Comparison of ENCODE assay signal across 1 cellular context in the genomic region with DNA sequence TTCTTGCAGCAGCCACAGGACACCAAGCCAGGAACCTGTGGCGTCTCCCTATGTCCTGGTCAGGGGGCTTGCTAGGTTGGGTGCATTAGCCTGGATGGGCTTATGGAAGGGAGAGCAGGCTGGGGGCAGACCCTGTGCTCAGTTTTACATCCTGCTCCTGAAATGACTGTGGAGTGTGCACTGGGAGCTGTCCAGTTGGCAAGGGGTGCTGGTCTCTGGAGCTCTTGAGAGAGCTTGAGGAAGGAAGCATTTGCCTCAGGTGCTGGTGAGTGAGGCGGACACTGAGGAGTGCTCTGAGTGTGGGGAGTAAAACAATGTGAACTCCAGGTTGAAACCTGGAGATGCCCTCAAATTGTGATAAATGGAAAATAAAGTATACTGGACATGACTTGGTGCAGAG.
TF ChIP-seq lines count a peak whose summit lies in the region.

No MANE protein-coding gene starts in this region.

TF ChIP-seq in WTC11, 78 proteins besides CTCF, POLR2A, EP300 and RAD21:
- TF ChIP-seq, protein P1, sequence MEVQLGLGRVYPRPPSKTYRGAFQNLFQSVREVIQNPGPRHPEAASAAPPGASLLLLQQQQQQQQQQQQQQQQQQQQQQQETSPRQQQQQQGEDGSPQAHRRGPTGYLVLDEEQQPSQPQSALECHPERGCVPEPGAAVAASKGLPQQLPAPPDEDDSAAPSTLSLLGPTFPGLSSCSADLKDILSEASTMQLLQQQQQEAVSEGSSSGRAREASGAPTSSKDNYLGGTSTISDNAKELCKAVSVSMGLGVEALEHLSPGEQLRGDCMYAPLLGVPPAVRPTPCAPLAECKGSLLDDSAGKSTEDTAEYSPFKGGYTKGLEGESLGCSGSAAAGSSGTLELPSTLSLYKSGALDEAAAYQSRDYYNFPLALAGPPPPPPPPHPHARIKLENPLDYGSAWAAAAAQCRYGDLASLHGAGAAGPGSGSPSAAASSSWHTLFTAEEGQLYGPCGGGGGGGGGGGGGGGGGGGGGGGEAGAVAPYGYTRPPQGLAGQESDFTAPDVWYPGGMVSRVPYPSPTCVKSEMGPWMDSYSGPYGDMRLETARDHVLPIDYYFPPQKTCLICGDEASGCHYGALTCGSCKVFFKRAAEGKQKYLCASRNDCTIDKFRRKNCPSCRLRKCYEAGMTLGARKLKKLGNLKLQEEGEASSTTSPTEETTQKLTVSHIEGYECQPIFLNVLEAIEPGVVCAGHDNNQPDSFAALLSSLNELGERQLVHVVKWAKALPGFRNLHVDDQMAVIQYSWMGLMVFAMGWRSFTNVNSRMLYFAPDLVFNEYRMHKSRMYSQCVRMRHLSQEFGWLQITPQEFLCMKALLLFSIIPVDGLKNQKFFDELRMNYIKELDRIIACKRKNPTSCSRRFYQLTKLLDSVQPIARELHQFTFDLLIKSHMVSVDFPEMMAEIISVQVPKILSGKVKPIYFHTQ (CRISPR knock-in tag; IDR thresholded peaks at IDR 0.05): no peak
- TF ChIP-seq, protein P2, sequence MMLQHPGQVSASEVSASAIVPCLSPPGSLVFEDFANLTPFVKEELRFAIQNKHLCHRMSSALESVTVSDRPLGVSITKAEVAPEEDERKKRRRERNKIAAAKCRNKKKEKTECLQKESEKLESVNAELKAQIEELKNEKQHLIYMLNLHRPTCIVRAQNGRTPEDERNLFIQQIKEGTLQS (CRISPR knock-in tag; conservative IDR thresholded peaks at IDR 0.05): no peak
- TF ChIP-seq, protein P3, sequence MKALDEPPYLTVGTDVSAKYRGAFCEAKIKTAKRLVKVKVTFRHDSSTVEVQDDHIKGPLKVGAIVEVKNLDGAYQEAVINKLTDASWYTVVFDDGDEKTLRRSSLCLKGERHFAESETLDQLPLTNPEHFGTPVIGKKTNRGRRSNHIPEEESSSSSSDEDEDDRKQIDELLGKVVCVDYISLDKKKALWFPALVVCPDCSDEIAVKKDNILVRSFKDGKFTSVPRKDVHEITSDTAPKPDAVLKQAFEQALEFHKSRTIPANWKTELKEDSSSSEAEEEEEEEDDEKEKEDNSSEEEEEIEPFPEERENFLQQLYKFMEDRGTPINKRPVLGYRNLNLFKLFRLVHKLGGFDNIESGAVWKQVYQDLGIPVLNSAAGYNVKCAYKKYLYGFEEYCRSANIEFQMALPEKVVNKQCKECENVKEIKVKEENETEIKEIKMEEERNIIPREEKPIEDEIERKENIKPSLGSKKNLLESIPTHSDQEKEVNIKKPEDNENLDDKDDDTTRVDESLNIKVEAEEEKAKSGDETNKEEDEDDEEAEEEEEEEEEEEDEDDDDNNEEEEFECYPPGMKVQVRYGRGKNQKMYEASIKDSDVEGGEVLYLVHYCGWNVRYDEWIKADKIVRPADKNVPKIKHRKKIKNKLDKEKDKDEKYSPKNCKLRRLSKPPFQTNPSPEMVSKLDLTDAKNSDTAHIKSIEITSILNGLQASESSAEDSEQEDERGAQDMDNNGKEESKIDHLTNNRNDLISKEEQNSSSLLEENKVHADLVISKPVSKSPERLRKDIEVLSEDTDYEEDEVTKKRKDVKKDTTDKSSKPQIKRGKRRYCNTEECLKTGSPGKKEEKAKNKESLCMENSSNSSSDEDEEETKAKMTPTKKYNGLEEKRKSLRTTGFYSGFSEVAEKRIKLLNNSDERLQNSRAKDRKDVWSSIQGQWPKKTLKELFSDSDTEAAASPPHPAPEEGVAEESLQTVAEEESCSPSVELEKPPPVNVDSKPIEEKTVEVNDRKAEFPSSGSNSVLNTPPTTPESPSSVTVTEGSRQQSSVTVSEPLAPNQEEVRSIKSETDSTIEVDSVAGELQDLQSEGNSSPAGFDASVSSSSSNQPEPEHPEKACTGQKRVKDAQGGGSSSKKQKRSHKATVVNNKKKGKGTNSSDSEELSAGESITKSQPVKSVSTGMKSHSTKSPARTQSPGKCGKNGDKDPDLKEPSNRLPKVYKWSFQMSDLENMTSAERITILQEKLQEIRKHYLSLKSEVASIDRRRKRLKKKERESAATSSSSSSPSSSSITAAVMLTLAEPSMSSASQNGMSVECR (CRISPR knock-in tag; IDR thresholded peaks at IDR 0.05; ENCODE audit: borderline replicate concordance): peak; percentile 36; the same call in 1 of the 2 replicates
